9 cellular contexts compared by ENCODE assay signal in genomic region chrX:125248931-125249330, GRCh38.
"Had no signal": no experiment of that assay in that cellular context is flagged by ENCODE, and none has a peak within 500 bp of the region (broad histone marks: within the 10 kb centered on the region; RNA-seq: fewer than 3 reads in every experiment).

No MANE protein-coding gene starts in this region.

- H3K9me3 ChIP-seq: HAP-1 had no signal

- H3K36me3 ChIP-seq: HAP-1 had no signal

- H3K27ac ChIP-seq: GM23248, HL-60 had no signal

- H3K4me1 ChIP-seq: HAP-1 had no signal

- H3K4me3 ChIP-seq: GM23248, HAP-1 had no signal

- H3K27ac Mint-ChIP-seq: HFFc6 had no signal

- DNase-seq: GM23248, GOT3, H7, HFFc6, IMR-90, KBM-7 had no signal

- ATAC-seq: HCT116 had no signal

- H3K4me3 Mint-ChIP-seq: HFFc6 had no signal
